13 cellular contexts compared by ENCODE assay signal in the genomic region with DNA sequence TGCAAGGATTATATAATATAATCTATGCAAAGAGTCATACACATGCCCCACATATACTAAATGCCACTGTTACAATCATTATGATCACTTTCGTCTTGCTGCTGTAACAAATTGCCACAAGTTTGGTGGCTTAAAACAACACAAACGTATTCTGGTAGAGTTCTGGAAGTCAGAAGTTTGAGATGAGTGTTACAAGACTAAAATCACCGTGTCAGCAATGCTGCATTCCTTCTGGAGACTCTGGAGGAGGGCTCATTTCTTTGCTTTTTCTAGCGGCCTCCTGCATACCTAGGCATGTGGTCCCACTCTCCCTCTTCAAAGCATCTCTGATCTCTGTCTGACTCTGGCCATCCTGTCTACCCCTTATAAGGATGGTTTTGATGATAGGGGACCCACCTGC. TPM values are rescaled to one million over a fixed set of nuclear protein-coding genes. Genes with fewer than 3 reads are reported as not detected.
A peak's percentile ranks its signal among the peaks of the same experiment; 100 is the strongest.
DNase-seq lines count a peak whose midpoint lies in the region; TF ChIP-seq lines count a peak whose summit lies in the region.
"Had no signal": no experiment of that assay in that cellular context is flagged by ENCODE, and none has a peak within 500 bp of the region (broad histone marks: within the 10 kb centered on the region; RNA-seq: fewer than 3 reads in every experiment).

No MANE protein-coding gene starts in this region.

- CTCF ChIA-PET in CD4-positive, alpha-beta memory T cell (lab: Charles Lee; ENCODE audit: partially characterized antibody) = interaction anchor here (0.5 to 2.1 kb wide), 4 partner anchors 17 to 447 kb away, joined by 3 to 6 read pairs (median 4); no protein-coding TSS in a partner anchor

- peaks cover 34% of the 10 kb centered on the region for H3K4me1 ChIP-seq in CD4-positive, alpha-beta memory T cell (ENCODE audit: insufficient read depth, low read length)

- H3K36me3 ChIP-seq in CD4-positive, alpha-beta memory T cell (ENCODE audit: insufficient read depth, low read length) = peaks cover 6% of the 10 kb centered on the region
- H3K36me3 ChIP-seq in H7 (replicated peaks; ENCODE audit: control insufficient read depth, insufficient read depth, low read length) = peaks cover 2% of the 10 kb centered on the region

- peak overlapping the region in 7 of 8 donors; percentile 67 to 99 (median 94) for H3K4me3 Mint-ChIP-seq in CD4-positive, alpha-beta memory T cell
- H3K4me3 Mint-ChIP-seq in HFFc6 (peak overlapping the region; percentile 97; the same call in 1 of the 2 replicates), nephron (peak overlapping the region; percentile 89 to 100 (median 99))
- peak overlapping the region; percentile 99 for H3K4me3 Mint-ChIP-seq in activated naive CD8-positive, alpha-beta T cell

- H3K36me3 Mint-ChIP-seq in CD4-positive, alpha-beta memory T cell = peaks cover 5 to 12% of the 10 kb centered on the region in 2 donors
- H3K36me3 Mint-ChIP-seq in HFFc6 (ENCODE audit: low read depth) (peaks cover 17% of the 10 kb centered on the region), nephron (ENCODE audit: low read depth) (peaks cover 13% of the 10 kb centered on the region)
- H3K36me3 Mint-ChIP-seq in activated naive CD8-positive, alpha-beta T cell = peaks cover 9% of the 10 kb centered on the region

- H3K9me3 ChIP-seq in CD4-positive, alpha-beta memory T cell (ENCODE audit: control insufficient read depth in 1 of 2, low read length in 2 of 2) = no peaks in the 10 kb centered on the region

- no peak overlapping the region for H3K27ac ChIP-seq in CD4-positive, alpha-beta memory T cell (ENCODE audit: low read depth, low read length)

- POLR2A ChIA-PET in CD4-positive, alpha-beta memory T cell (lab: Charles Lee; ENCODE audit: partially characterized antibody) = interaction anchor here (1.3 to 3.0 kb wide), 10 partner anchors 11 to 1808 kb away, joined by 3 to 25 read pairs (median 14); a partner anchor contains a TSS

- H3K27me3 ChIP-seq in CD4-positive, alpha-beta memory T cell (ENCODE audit: insufficient read depth, low read length) = no peaks in the 10 kb centered on the region
- H3K27me3 ChIP-seq in H7 (ENCODE audit: control insufficient read depth, insufficient read depth, low read length) = no peaks in the 10 kb centered on the region

- TF ChIP-seq CTCF in HFFc6 (IDR thresholded peaks at IDR 0.05) = no peak
- no peak for TF ChIP-seq CTCF in nephron (IDR thresholded peaks at IDR 0.05; ENCODE audit: unreplicated experiment in 3 of 3)

- intact Hi-C loops in CD4-positive, alpha-beta memory T cell (cut with micrococcal nuclease) = loop anchor here (2.0 kb wide), 1 partner anchor 1169 kb away; a partner anchor contains a TSS

- peaks cover 22 to 46% (median 33%) of the 10 kb centered on the region in 4 donors for H3K4me1 Mint-ChIP-seq in CD4-positive, alpha-beta memory T cell
- H3K4me1 Mint-ChIP-seq in HFFc6 (ENCODE audit: low read depth) (peaks cover 31% of the 10 kb centered on the region), nephron (peaks cover 24% of the 10 kb centered on the region)
- peaks cover 49% of the 10 kb centered on the region for H3K4me1 Mint-ChIP-seq in activated naive CD8-positive, alpha-beta T cell (ENCODE audit: low read depth)

- peak overlapping the region in 4 of 7 donors; percentile 43 to 100 (median 90) for H3K27ac Mint-ChIP-seq in CD4-positive, alpha-beta memory T cell
- H3K27ac Mint-ChIP-seq in HFFc6 (no peak overlapping the region; the same call in 1 of the 2 replicates), nephron (peak overlapping the region; percentile 79 to 99 (median 79))
- H3K27ac Mint-ChIP-seq in activated naive CD8-positive, alpha-beta T cell = peak overlapping the region; percentile 89

- no peaks in the 10 kb centered on the region for H3K9me3 Mint-ChIP-seq in CD4-positive, alpha-beta memory T cell
- H3K9me3 Mint-ChIP-seq in HFFc6 (no peaks in the 10 kb centered on the region), nephron (no peaks in the 10 kb centered on the region)
- no peaks in the 10 kb centered on the region for H3K9me3 Mint-ChIP-seq in activated naive CD8-positive, alpha-beta T cell (ENCODE audit: low read depth)

- no peak overlapping the region for H3K4me3 ChIP-seq in CD4-positive, alpha-beta memory T cell (ENCODE audit: low read length in 2 of 2)
- no peak overlapping the region for H3K4me3 ChIP-seq in H7 (ENCODE audit: insufficient read depth, low read depth, low read length)
- H3K4me3 ChIP-seq: lung had no signal

- no peaks in the 10 kb centered on the region for H3K27me3 Mint-ChIP-seq in CD4-positive, alpha-beta memory T cell
- H3K27me3 Mint-ChIP-seq in HFFc6 (ENCODE audit: insufficient read depth) = peaks cover 12% of the 10 kb centered on the region
- H3K27me3 Mint-ChIP-seq in activated naive CD8-positive, alpha-beta T cell = no peaks in the 10 kb centered on the region
- no peaks in the 10 kb centered on the region for H3K27me3 Mint-ChIP-seq in nephron (ENCODE audit: low read depth)

- DNase-seq in CD4-positive, alpha-beta memory T cell = no peak
- no peak for DNase-seq in HFFc6
- DNase-seq in SHP77 treated with DMSO at 0.1 percent for 48 hours (lab: John Stamatoyannopoulos, UW) = no peak
- DNase-seq in H7 = no peak
- DNase-seq in RPMI8226 = no peak
- DNase-seq: hypothalamus; NCI-H1694 treated with DMSO at 0.1 percent for 48 hours; posterior cingulate gyrus; stimulated activated CD4-positive, alpha-beta T cell treated with anti-CD3 and anti-CD28 coated beads, Interleukin-1b, Interleukin-23, amount 100 ng/mL, for 48 hours had no signal

RNA-seq across cellular contexts. Expression of a gene that starts 1.4 kb away (rescaled TPM):
- total RNA-seq in CD4-positive, alpha-beta memory T cell = 10 to 100 TPM; 45.9 to 51.8 TPM
- polyA plus RNA-seq in CD4-positive, alpha-beta memory T cell = 10 to 100 TPM; 20.0 to 28.3 TPM
- total RNA-seq in HFFc6 (2021; fragmentation: NEBNext Ultra II Directional; extraction: Animal tissue kit (Norgen Biotek cat#: 25700)) = 10 to 100 TPM in 5 of 6 experiments, 1 to 10 TPM in 1; 8.7 to 13.4 (median 10.5) TPM
- total RNA-seq in H7 (2014; rRNA removed; shearing (Covaris generic)) = 8.4 and 15.6 TPM in 2 replicates

RNA-seq across cellular contexts. Expression of a gene that starts 24.7 kb away (rescaled TPM):
- under 1 TPM; 0.38 to 0.44 TPM for total RNA-seq in CD4-positive, alpha-beta memory T cell
- polyA plus RNA-seq in CD4-positive, alpha-beta memory T cell = not detected
- not detected for total RNA-seq in HFFc6 (2021; fragmentation: NEBNext Ultra II Directional; extraction: Animal tissue kit (Norgen Biotek cat#: 25700))
- total RNA-seq in H7 (2014; rRNA removed; shearing (Covaris generic)) = 0.04 and 0.07 TPM in 2 replicates
- total RNA-seq: endothelial cell of umbilical vein had no signal
- polyA plus RNA-seq: endothelial cell of umbilical vein had no signal
